Comparison of ENCODE assay signal across 12 cellular contexts in genomic region chr1:25748531-25749205, GRCh38. TPM values are rescaled to one million over a fixed set of nuclear protein-coding genes. Genes with fewer than 3 reads are reported as not detected.
DNase-seq lines count a peak whose midpoint lies in the region; ATAC-seq and TF ChIP-seq lines count a peak whose summit lies in the region.
"Had no signal": no experiment of that assay in that cellular context is flagged by ENCODE, and none has a peak within 500 bp of the region (broad histone marks: within the 10 kb centered on the region; RNA-seq: fewer than 3 reads in every experiment).

No MANE protein-coding gene starts in this region.

- H3K4me3 ChIP-seq in LNCaP clone FGC (ENCODE audit: low read depth, low read length), result no peak overlapping the region
- no peak overlapping the region for H3K4me3 ChIP-seq in prostate gland

- peak overlapping the region; percentile 59 to 61 for H3K27ac ChIP-seq in prostate gland

- no peak for TF ChIP-seq CTCF in LNCaP clone FGC (IDR thresholded peaks at IDR 0.05; ENCODE audit: control insufficient read depth, extremely low read depth, insufficient read depth)
- TF ChIP-seq CTCF in prostate gland (IDR thresholded peaks at IDR 0.05), result no peak

- no peak for TF ChIP-seq POLR2A in prostate gland (IDR thresholded peaks at IDR 0.05)

- H3K4me1 ChIP-seq in prostate gland (replicated peaks), result peaks cover 7% of the 10 kb centered on the region

- H3K36me3 ChIP-seq in prostate gland, result no peaks in the 10 kb centered on the region

- peak; percentile 43 for DNase-seq in LNCaP clone FGC (ENCODE audit: low read depth)
- DNase-seq in NCI-H446 (lab: John Stamatoyannopoulos, UW), result peak; percentile 34 to 77
- DNase-seq in cerebellar cortex (ENCODE audit: low spot score), result peak; percentile 96
- peak; percentile 56 for DNase-seq in prostate gland (ENCODE audit: low spot score)
- no peak for DNase-seq in activated effector memory CD4-positive, alpha-beta T cell treated with anti-CD3 and anti-CD28 coated beads, Interleukin-2, amount 50 U/mL, for 16 hours
- DNase-seq: activated CD4-positive, alpha-beta T cell treated with anti-CD3 and anti-CD28 coated beads, Interleukin-2, amount 50 U/mL, for 4 hours; activated naive CD8-positive, alpha-beta T cell treated with anti-CD3 and anti-CD28 coated beads, Interleukin-2, amount 50 U/mL, for 24 hours; activated T-cell treated with anti-CD3 and anti-CD28 coated beads, Interleukin-2, amount 50 U/mL, for 4 hours; DND-41; stimulated activated naive CD4-positive, alpha-beta T cell treated with Interleukin-2 at 50 U/mL for 16 hours had no signal

- H3K27me3 ChIP-seq in prostate gland (replicated peaks; ENCODE audit: insufficient read depth), result no peaks in the 10 kb centered on the region

- intact Hi-C loops in prostate gland (cut with DNase I), result no loop called here

- 33% methylated on average over 8 of the region's 8 CpGs for WGBS in prostate gland

- no peaks in the 10 kb centered on the region for H3K9me3 ChIP-seq in prostate gland

- ATAC-seq in HG03354 (IDR thresholded peaks at IDR 0.05; ENCODE audit: poor library complexity, severe bottlenecking, unreplicated experiment) (no peak), GM19023 (IDR thresholded peaks at IDR 0.05; ENCODE audit: unreplicated experiment) (no peak)
- ATAC-seq: activated naive CD8-positive, alpha-beta T cell treated with anti-CD3 and anti-CD28 coated beads, Interleukin-2, amount 50 U/mL, for 24 hours; activated T-cell treated with anti-CD3 and anti-CD28 coated beads, Interleukin-2, amount 50 U/mL, for 4 hours had no signal

RNA-seq across cellular contexts. Expression of gene SELENON, which starts 51.3 kb away (rescaled TPM):
- total RNA-seq in prostate gland, result 10 to 100 TPM; 89.7 to 90.0 TPM
